In the genomic region with DNA sequence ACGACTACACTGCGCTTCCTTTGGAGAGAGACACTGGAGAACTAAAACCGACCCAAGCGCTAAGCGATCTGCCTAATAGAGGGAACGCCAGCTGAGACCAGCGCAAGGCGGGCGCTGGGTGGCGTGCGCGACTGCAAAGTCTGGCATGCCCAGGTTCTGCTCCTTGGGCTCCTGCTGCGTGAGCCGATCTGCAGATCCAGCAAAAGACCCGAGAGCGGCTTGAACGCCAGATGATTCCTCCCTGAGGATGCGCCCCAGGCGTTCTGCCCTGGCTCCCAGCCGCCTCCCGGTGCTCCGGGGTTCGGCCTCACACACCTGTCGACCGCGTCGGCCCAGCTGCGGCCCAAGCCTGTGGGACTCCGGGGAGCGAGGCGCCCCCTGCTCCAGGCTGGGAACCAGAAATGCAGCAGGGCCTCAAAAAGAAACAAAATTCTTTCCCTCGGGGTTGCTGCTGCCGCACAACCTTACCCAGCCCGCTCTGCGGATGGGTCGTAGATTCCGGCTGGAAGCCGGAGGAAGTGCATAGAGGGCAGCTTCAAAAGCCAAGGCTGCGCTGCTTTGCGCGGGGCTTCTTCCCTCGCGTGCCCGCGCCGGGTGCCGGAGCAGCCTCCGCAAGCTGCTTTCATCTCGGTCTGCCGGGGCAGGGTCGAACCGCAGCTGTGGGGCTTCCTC, we compare ENCODE assay signal across 9 cellular contexts. TPM values are rescaled to one million over a fixed set of nuclear protein-coding genes. Genes with fewer than 3 reads are reported as not detected.
DNase-seq lines count a peak whose midpoint lies in the region; ATAC-seq, FAIRE-seq and TF ChIP-seq lines count a peak whose summit lies in the region.
"Had no signal": no experiment of that assay in that cellular context is flagged by ENCODE, and none has a peak within 500 bp of the region (broad histone marks: within the 10 kb centered on the region; RNA-seq: fewer than 3 reads in every experiment).

No MANE protein-coding gene starts in this region.

- H3K4me3 ChIP-seq in body of pancreas: peak overlapping the region in 1 of 2 donors; percentile 40
- H3K4me3 ChIP-seq in smooth muscle cell: peak overlapping the region; percentile 74

- H3F3A ChIP-seq in smooth muscle cell (ENCODE audit: low read depth): no peaks in the 10 kb centered on the region

- peak overlapping the region; percentile 100 for H3K4me2 ChIP-seq in smooth muscle cell

- no peak overlapping the region for H3K9ac ChIP-seq in smooth muscle cell (ENCODE audit: low read depth)

- TF ChIP-seq CTCF in body of pancreas (IDR thresholded peaks at IDR 0.05) (peak; percentile 29 to 71 (median 62)), smooth muscle cell (IDR thresholded peaks at IDR 0.05; ENCODE audit: borderline replicate concordance, insufficient read depth, poor library complexity, severe bottlenecking) (peak; percentile 23)

- H3K4me1 ChIP-seq in body of pancreas (peaks cover 26% of the 10 kb centered on the region), smooth muscle cell (ENCODE audit: low read depth) (peaks cover 21% of the 10 kb centered on the region)

- no peak overlapping the region for H3K27ac ChIP-seq in body of pancreas
- H3K27ac ChIP-seq in smooth muscle cell (ENCODE audit: low read depth): no peak overlapping the region

- no peaks in the 10 kb centered on the region for H4K20me1 ChIP-seq in smooth muscle cell (ENCODE audit: low read depth)

- ATAC-seq in HG02642 (IDR thresholded peaks at IDR 0.05; ENCODE audit: poor library complexity, unreplicated experiment) (peak; percentile 94), body of pancreas (peak; percentile 92)

- DNase-seq in GM12892 (ENCODE audit: insufficient read length) (peak; percentile 53), NCI-H1105 (lab: John Stamatoyannopoulos, UW) (peak; percentile 85), T-helper 1 cell (peak in 4 of 5 donors; percentile 44 to 75 (median 48)), body of pancreas (peak; percentile 77 to 87 (median 81)), iPS-NIHi11 (ENCODE audit: low spot score) (peak; percentile 79), smooth muscle cell (lab: John Stamatoyannopoulos, UW; ENCODE audit: unreplicated experiment) (no peak), T1000 (lab: John Stamatoyannopoulos, UW) (no peak)

- peak overlapping the region; percentile 86 for H2AFZ ChIP-seq in smooth muscle cell (ENCODE audit: low read depth)

- intact Hi-C loops in body of pancreas (cut with DNase I): no loop called here

- no peaks in the 10 kb centered on the region for H3K36me3 ChIP-seq in body of pancreas (replicated peaks in 1 of 2; ENCODE audit: insufficient read depth in 1 of 2, low read depth in 2 of 2)
- no peaks in the 10 kb centered on the region for H3K36me3 ChIP-seq in smooth muscle cell (ENCODE audit: low read depth)

- 0 to 1% methylated on average over 8 to 51 of the region's 52 CpGs for WGBS in body of pancreas, 2 donors
- WGBS in smooth muscle cell (ENCODE audit: low lambda C conversion rate): 2% methylated on average over 52 of the region's 52 CpGs

- TF ChIP-seq POLR2A in GM12892 (IDR thresholded peaks at IDR 0.05; ENCODE audit: low read depth, low read length) (no peak), body of pancreas (IDR thresholded peaks at IDR 0.05) (no peak)

- H3K27me3 ChIP-seq in body of pancreas: peaks cover 0 to 27% of the 10 kb centered on the region in 2 donors
- peaks cover 92% of the 10 kb centered on the region for H3K27me3 ChIP-seq in smooth muscle cell (ENCODE audit: low read depth)

- H3K9me3 ChIP-seq in body of pancreas (no peaks in the 10 kb centered on the region), smooth muscle cell (replicated peaks; ENCODE audit: low read depth) (no peaks in the 10 kb centered on the region)

- peak; percentile 92 for FAIRE-seq in GM12892 (lab: Jason Lieb, UNC)

- no peaks in the 10 kb centered on the region for H3K79me2 ChIP-seq in smooth muscle cell (ENCODE audit: low read depth)

RNA-seq across cellular contexts. Expression of gene PRDM13, which starts 17.9 kb away (rescaled TPM):
- 0.36 TPM for polyA plus RNA-seq in GM12892 (2012; ENCODE audit: missing spikeins)
- total RNA-seq in body of pancreas: not detected
- not detected in 2 replicates for total RNA-seq in smooth muscle cell
- polyA plus RNA-seq in smooth muscle cell: not detected in 2 replicates
- total RNA-seq: subcutaneous adipose tissue had no signal

RNA-seq across cellular contexts. Expression of gene CCNC, which starts 20.3 kb away (rescaled TPM):
- 81.0 TPM for polyA plus RNA-seq in GM12892 (2012; ENCODE audit: missing spikeins)
- 10 to 100 TPM; 56.3 to 70.5 TPM for total RNA-seq in body of pancreas
- 67.7 and 111 TPM in 2 replicates for total RNA-seq in smooth muscle cell
- polyA plus RNA-seq in smooth muscle cell: 53.8 and 57.8 TPM in 2 replicates

Comparison
In these comparisons a context has a peak if more than half of its experiments do, and no peak if none do; other contexts are left out.
1. DNase-seq: peak in GM12892 (single experiment), NCI-H1105 (single experiment), T-helper 1 cell (4 of 5), body of pancreas (4 of 4) and iPS-NIHi11 (single experiment); none in smooth muscle cell (single experiment) and T1000 (single experiment).